ENCODE assay signal across 8 cellular contexts in the genomic region with DNA sequence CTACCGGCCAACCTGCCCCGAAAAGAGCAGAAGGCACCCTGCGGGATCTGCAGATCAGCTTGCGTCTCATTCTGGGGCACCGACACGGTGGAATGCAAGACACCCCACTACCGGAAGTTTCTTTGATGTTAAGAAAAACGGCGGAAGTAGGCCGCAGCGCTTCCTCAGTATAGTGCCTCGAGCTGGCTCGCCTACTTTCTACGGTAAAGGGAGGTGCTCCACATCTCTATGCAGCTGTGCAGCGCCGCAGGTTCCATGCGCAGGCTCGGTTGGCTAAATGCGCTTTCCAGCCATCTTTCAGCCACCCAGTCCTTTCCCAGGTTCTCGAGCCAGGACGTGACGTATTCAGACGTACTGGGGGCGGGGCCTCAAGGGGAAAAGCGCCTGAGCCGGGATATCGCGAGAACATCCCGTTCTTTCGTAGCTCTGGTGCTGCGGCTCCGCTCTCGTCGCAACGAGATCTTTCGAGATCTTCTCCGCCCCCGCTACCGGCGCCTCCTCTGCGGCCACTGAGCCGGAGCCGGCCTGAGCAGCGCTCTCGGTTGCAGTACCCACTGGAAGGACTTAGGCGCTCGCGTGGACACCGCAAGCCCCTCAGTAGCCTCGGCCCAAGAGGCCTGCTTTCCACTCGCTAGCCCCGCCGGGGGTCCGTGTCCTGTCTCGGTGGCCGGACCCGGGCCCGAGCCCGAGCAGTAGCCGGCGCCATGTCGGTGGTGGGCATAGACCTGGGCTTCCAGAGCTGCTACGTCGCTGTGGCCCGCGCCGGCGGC. TPM values are rescaled to one million over a fixed set of nuclear protein-coding genes. Genes with fewer than 3 reads are reported as not detected.
DNase-seq lines count a peak whose midpoint lies in the region; ATAC-seq and TF ChIP-seq lines count a peak whose summit lies in the region.

A gene (plus strand): TSS at position 467 of the 770 bp plus-strand sequence. CDS start 238 bp downstream, at position 705.

- intact Hi-C loops in colonic mucosa (cut with DNase I), result loop anchor here (5.0 kb wide), 1 partner anchor 89 kb away; a partner anchor contains a TSS

- H3K27me3 ChIP-seq in BE2C (no peaks in the 10 kb centered on the region), colonic mucosa (no peaks in the 10 kb centered on the region)

- DNase-seq in BE2C, result peak; percentile 98
- peak; percentile 94 for DNase-seq in GM19240 (ENCODE audit: insufficient read length, low spot score)
- peak; percentile 89 to 97 for DNase-seq in NCI-H526 (lab: John Stamatoyannopoulos, UW)
- peak; percentile 98 for DNase-seq in activated CD4-positive, alpha-beta T cell treated with anti-CD3 and anti-CD28 coated beads for 48 hours
- peak; percentile 100 for DNase-seq in colonic mucosa
- DNase-seq in kidney tubule cell (ENCODE audit: low spot score), result peak; percentile 99
- peak; percentile 89 to 96 (median 93) for DNase-seq in stimulated activated CD4-positive, alpha-beta T cell treated with anti-CD3 and anti-CD28 coated beads, Interleukin-1b, Interleukin-23, amount 100 ng/mL, for 24 hours (ENCODE audit: low read depth in 4 of 4, low spot score in 1 of 4)

- H3K4me3 ChIP-seq in BE2C (ENCODE audit: low read depth, low read length), result peak within 1 kb of the TSS; percentile 99
- peak within 1 kb of the TSS; percentile 76 for H3K4me3 ChIP-seq in colonic mucosa

- no peaks in the 10 kb centered on the region for H3K9me3 ChIP-seq in BE2C
- no peaks in the 10 kb centered on the region for H3K9me3 ChIP-seq in colonic mucosa

- peak within 1 kb of the TSS; percentile 94 to 96 for H3K9ac ChIP-seq in colonic mucosa (ENCODE audit: low read depth in 2 of 2, low read length in 2 of 2)

- peak; percentile 80 for ATAC-seq in HG03460 (IDR thresholded peaks at IDR 0.05; ENCODE audit: unreplicated experiment)

- peaks cover 9% of the 10 kb centered on the region for H3K36me3 ChIP-seq in BE2C
- H3K36me3 ChIP-seq in colonic mucosa, result no peaks in the 10 kb centered on the region

- H3K27ac ChIP-seq in colonic mucosa, result peak within 1 kb of the TSS; percentile 99

- TF ChIP-seq CTCF in BE2C (IDR thresholded peaks at IDR 0.05; ENCODE audit: low read depth, low read length), result no peak
- no peak for TF ChIP-seq CTCF in colonic mucosa (IDR thresholded peaks at IDR 0.05)

- no peaks in the 10 kb centered on the region for H3K4me1 ChIP-seq in BE2C
- H3K4me1 ChIP-seq in colonic mucosa, result no peaks in the 10 kb centered on the region

RNA-seq across cellular contexts. Expression of the gene that starts here (rescaled TPM):
- polyA plus RNA-seq in BE2C (2012; ENCODE audit: insufficient read depth, insufficient read length, low read depth), result 76.1 TPM
- 100 to 1,000 TPM in 1 of 2 donors, 10 to 100 TPM in 1; 91.2 to 132 TPM for total RNA-seq in colonic mucosa

Comparison
In these comparisons a context has a peak if more than half of its experiments do, and no peak if none do; other contexts are left out.
1. Peak in every context shown above with its lines: DNase-seq, ATAC-seq, H3K4me3 ChIP-seq and H3K27ac ChIP-seq.